ENCODE assay signal across 8 cellular contexts in genomic region chr10:72261323-72262018, GRCh38. TPM values are rescaled to one million over a fixed set of nuclear protein-coding genes. Genes with fewer than 3 reads are reported as not detected.
DNase-seq lines count a peak whose midpoint lies in the region; ATAC-seq and TF ChIP-seq lines count a peak whose summit lies in the region.

No MANE protein-coding gene starts in this region.

- no peaks in the 10 kb centered on the region for H4K20me1 ChIP-seq in smooth muscle cell (ENCODE audit: low read depth)

- DNase-seq in GM06990 (ENCODE audit: extremely low read depth, insufficient read length): no peak
- peak; percentile 60 for DNase-seq in HT-29 (ENCODE audit: low spot score)
- peak; percentile 81 to 85 for DNase-seq in activated T-cell treated with anti-CD3 and anti-CD28 coated beads, Interleukin-2, amount 50 U/mL, for 72 hours
- DNase-seq in right atrium auricular region (ENCODE audit: low spot score): no peak
- DNase-seq in smooth muscle cell (lab: John Stamatoyannopoulos, UW; ENCODE audit: unreplicated experiment): no peak
- DNase-seq in AG08396 (ENCODE audit: low spot score): no peak
- DNase-seq in NCI-H1048 (lab: John Stamatoyannopoulos, UW): no peak

- peak overlapping the region; percentile 1 for H2AFZ ChIP-seq in smooth muscle cell (ENCODE audit: low read depth)

- H3K4me3 ChIP-seq in GM06990 (replicated peaks; ENCODE audit: low read depth, low read length): peak overlapping the region; percentile 64
- H3K4me3 ChIP-seq in right atrium auricular region: peak overlapping the region; percentile 44 to 51
- peak overlapping the region; percentile 37 for H3K4me3 ChIP-seq in smooth muscle cell

- peaks cover 0 to 1% of the 10 kb centered on the region in 2 donors for H3K36me3 Mint-ChIP-seq in activated T-cell treated with anti-CD3 and anti-CD28 coated beads, Interleukin-2, amount 50 U/mL, for 72 hours (ENCODE audit: insufficient read depth in 2 of 2)

- H3K4me2 ChIP-seq in smooth muscle cell: peak overlapping the region; percentile 80

- no peaks in the 10 kb centered on the region for H3K9me3 ChIP-seq in right atrium auricular region
- H3K9me3 ChIP-seq in smooth muscle cell (replicated peaks; ENCODE audit: low read depth): no peaks in the 10 kb centered on the region

- H3K9me3 Mint-ChIP-seq in activated T-cell treated with anti-CD3 and anti-CD28 coated beads, Interleukin-2, amount 50 U/mL, for 72 hours: no peaks in the 10 kb centered on the region

- ATAC-seq in GM21390 (IDR thresholded peaks at IDR 0.05; ENCODE audit: unreplicated experiment): peak; percentile 44
- ATAC-seq in activated T-cell treated with anti-CD3 and anti-CD28 coated beads, Interleukin-2, amount 50 U/mL, for 72 hours (replicated peaks in 1 of 2): peak; percentile 59 to 67

- H3K79me2 ChIP-seq in smooth muscle cell (ENCODE audit: low read depth): no peaks in the 10 kb centered on the region

- H3K36me3 ChIP-seq in GM06990 (ENCODE audit: control insufficient read depth, insufficient read depth, low read length) (no peaks in the 10 kb centered on the region), right atrium auricular region (no peaks in the 10 kb centered on the region), smooth muscle cell (ENCODE audit: low read depth) (no peaks in the 10 kb centered on the region)

- TF ChIP-seq CTCF in GM06990 (IDR thresholded peaks at IDR 0.05; ENCODE audit: insufficient read depth, low read length, poor library complexity, severe bottlenecking) (no peak), right atrium auricular region (IDR thresholded peaks at IDR 0.05) (no peak), smooth muscle cell (IDR thresholded peaks at IDR 0.05; ENCODE audit: borderline replicate concordance, insufficient read depth, poor library complexity, severe bottlenecking) (no peak)

- H3K4me1 ChIP-seq in right atrium auricular region (peaks cover 5 to 61% of the 10 kb centered on the region in 2 donors), smooth muscle cell (ENCODE audit: low read depth) (peaks cover 53% of the 10 kb centered on the region)

- peak overlapping the region; percentile 60 for H3K9ac ChIP-seq in smooth muscle cell (ENCODE audit: low read depth)

- WGBS in smooth muscle cell (ENCODE audit: low lambda C conversion rate): 5% methylated on average over 7 of the region's 7 CpGs

- H3K27me3 Mint-ChIP-seq in activated T-cell treated with anti-CD3 and anti-CD28 coated beads, Interleukin-2, amount 50 U/mL, for 72 hours (ENCODE audit: low read depth): no peaks in the 10 kb centered on the region

- H3K4me3 Mint-ChIP-seq in activated T-cell treated with anti-CD3 and anti-CD28 coated beads, Interleukin-2, amount 50 U/mL, for 72 hours: peak overlapping the region; percentile 91 to 95

- peaks cover 74% of the 10 kb centered on the region for H3K4me1 Mint-ChIP-seq in activated T-cell treated with anti-CD3 and anti-CD28 coated beads, Interleukin-2, amount 50 U/mL, for 72 hours (ENCODE audit: low read depth)

- H3K27ac Mint-ChIP-seq in activated T-cell treated with anti-CD3 and anti-CD28 coated beads, Interleukin-2, amount 50 U/mL, for 72 hours: peak overlapping the region; percentile 95

- H3K27ac ChIP-seq in right atrium auricular region (peak overlapping the region; percentile 91 to 96), smooth muscle cell (ENCODE audit: low read depth) (peak overlapping the region; percentile 93)

- peaks cover 16% of the 10 kb centered on the region for H3F3A ChIP-seq in smooth muscle cell (ENCODE audit: low read depth)

- H3K27me3 ChIP-seq in GM06990 (replicated peaks; ENCODE audit: control insufficient read depth, insufficient read depth, low read length): no peaks in the 10 kb centered on the region
- no peaks in the 10 kb centered on the region for H3K27me3 ChIP-seq in right atrium auricular region
- H3K27me3 ChIP-seq in smooth muscle cell (ENCODE audit: low read depth): no peaks in the 10 kb centered on the region

RNA-seq across cellular contexts. Expression of gene DDIT4, which starts 12.3 kb away (rescaled TPM):
- 88.4 and 107 TPM in 2 replicates for total RNA-seq in HT-29 (2014; rRNA removed; shearing (Covaris generic))
- 1,000 to 10,000 TPM; 1,119 to 1,202 TPM for total RNA-seq in activated T-cell treated with anti-CD3 and anti-CD28 coated beads, Interleukin-2, amount 50 U/mL, for 72 hours
- total RNA-seq in right atrium auricular region (100 to 1,000 TPM; 100 to 136 TPM), smooth muscle cell (161 and 198 TPM in 2 replicates)
- 248 and 299 TPM in 2 replicates for polyA plus RNA-seq in smooth muscle cell

RNA-seq across cellular contexts. Expression of gene ASCC1, which starts 45.4 kb away (rescaled TPM):
- 12.1 and 12.2 TPM in 2 replicates for total RNA-seq in HT-29 (2014; rRNA removed; shearing (Covaris generic))
- total RNA-seq in activated T-cell treated with anti-CD3 and anti-CD28 coated beads, Interleukin-2, amount 50 U/mL, for 72 hours: 10 to 100 TPM; 81.2 to 84.3 TPM
- 10 to 100 TPM; 27.2 to 37.0 TPM for total RNA-seq in right atrium auricular region
- 28.1 and 37.0 TPM in 2 replicates for total RNA-seq in smooth muscle cell
- 24.0 and 24.7 TPM in 2 replicates for polyA plus RNA-seq in smooth muscle cell

RNA-seq across cellular contexts. Expression of gene ANAPC16, which starts 45.7 kb away (rescaled TPM):
- 38.9 and 45.8 TPM in 2 replicates for total RNA-seq in HT-29 (2014; rRNA removed; shearing (Covaris generic))
- 100 to 1,000 TPM; 183 to 197 TPM for total RNA-seq in activated T-cell treated with anti-CD3 and anti-CD28 coated beads, Interleukin-2, amount 50 U/mL, for 72 hours
- total RNA-seq in right atrium auricular region (100 to 1,000 TPM; 139 to 163 TPM), smooth muscle cell (50.8 and 81.8 TPM in 2 replicates)
- 76.4 and 80.8 TPM in 2 replicates for polyA plus RNA-seq in smooth muscle cell

Comparison
In these comparisons a context has a peak if more than half of its experiments do, and no peak if none do; other contexts are left out.
1. DNase-seq: peak in HT-29 (single experiment) and activated T-cell treated with anti-CD3 and anti-CD28 coated beads, Interleukin-2, amount 50 U/mL, for 72 hours (2 of 2); none in GM06990 (single experiment), right atrium auricular region (single experiment), smooth muscle cell (single experiment), AG08396 (single experiment) and NCI-H1048 (single experiment).
2. Peak in every context shown above with its lines, with median percentiles within 50 percentile points of each other: H3K4me3 ChIP-seq.